In the genomic region with DNA sequence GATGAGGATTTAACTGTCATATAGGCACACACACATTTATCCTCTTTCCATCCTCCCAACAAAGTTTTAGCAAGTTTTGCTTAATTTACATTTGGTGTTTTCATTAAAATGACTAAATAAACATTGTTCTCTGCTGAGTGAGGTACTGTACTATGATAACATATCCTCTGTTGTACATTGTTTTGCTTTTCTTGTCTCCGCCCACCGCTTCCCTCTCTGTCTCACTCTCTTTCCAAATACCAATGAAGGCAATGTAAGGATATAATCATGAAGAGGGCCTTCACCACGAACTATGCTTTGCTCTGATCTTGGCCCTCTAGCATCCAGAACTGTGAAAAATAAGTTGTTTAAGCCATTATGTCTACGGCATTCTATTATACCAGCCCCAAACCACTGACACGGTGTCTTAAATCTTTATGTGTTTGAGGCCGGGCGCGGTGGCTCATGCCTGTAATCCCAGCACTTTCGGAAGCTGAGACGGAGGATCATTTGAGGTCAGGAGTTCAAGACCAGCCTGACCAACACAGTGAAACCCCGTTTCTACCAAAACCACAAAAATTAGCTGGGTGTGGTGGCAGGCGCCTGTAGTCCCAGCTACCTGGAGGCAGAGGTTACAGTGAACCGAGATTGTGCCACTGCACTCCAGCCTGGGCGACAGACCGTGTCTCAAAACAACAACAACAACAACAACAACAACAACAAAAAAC, we compare ENCODE assay signal across 11 cellular contexts.
"Had no signal": no experiment of that assay in that cellular context is flagged by ENCODE, and none has a peak within 500 bp of the region (broad histone marks: within the 10 kb centered on the region; RNA-seq: fewer than 3 reads in every experiment).

No MANE protein-coding gene starts in this region.

- H3K9me3 ChIP-seq: psoas muscle, right lobe of liver, spleen, upper lobe of left lung had no signal

- H3K4me1 ChIP-seq: psoas muscle, right lobe of liver, spleen, upper lobe of left lung had no signal

- H3K27me3 ChIP-seq: right lobe of liver, spleen, upper lobe of left lung had no signal

- H3K27ac ChIP-seq: psoas muscle, right lobe of liver, spleen, upper lobe of left lung had no signal

- DNase-seq: activated naive CD4-positive, alpha-beta T cell; activated T-cell treated with anti-CD3 and anti-CD28 coated beads for 4 hours; anterior cingulate cortex; hippocampal formation; kidney glomerular epithelial cell; psoas muscle; right lobe of liver; spleen; stimulated activated naive CD8-positive, alpha-beta T cell treated with anti-CD3 and anti-CD28 coated beads, Interleukin-15, amount 100 ng/mL, for 72 hours; T-helper 17 cell; upper lobe of left lung had no signal

- H3K36me3 ChIP-seq: right lobe of liver, spleen, upper lobe of left lung had no signal

- H3K4me3 ChIP-seq: psoas muscle, right lobe of liver, spleen, upper lobe of left lung had no signal
